ENCODE assay signal across 28 cellular contexts in the genomic region with DNA sequence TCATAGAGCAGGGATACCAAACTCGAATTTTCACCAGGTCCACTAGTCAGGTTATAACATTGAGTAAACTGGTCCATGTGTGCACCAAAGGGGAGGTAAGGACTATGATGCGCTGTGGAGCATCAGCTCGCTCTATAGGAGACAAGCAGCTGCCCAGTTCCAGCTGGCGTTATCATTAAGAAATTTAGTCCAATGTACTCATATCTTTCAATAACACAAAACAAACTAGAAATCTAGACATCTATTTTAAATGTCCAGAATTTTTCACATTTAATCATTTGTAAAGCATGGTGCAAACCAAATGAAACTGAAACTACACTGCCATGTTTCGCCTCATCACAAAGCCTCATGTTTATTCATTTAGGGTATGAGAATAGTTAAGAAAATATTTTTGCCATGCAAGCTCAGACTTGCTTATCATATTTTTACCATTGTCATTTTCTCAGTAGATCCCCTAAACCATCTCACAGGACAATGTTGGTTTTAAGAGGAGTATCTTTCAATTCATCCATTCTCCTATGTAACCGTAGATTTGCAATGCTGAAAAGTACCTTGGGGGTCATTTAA. TPM values are rescaled to one million over a fixed set of nuclear protein-coding genes. Genes with fewer than 3 reads are reported as not detected.
DNase-seq lines count a peak whose midpoint lies in the region; ATAC-seq, FAIRE-seq and TF ChIP-seq lines count a peak whose summit lies in the region.
"Had no signal": no experiment of that assay in that cellular context is flagged by ENCODE, and none has a peak within 500 bp of the region (broad histone marks: within the 10 kb centered on the region; RNA-seq: fewer than 3 reads in every experiment).

No MANE protein-coding gene starts in this region.

- ATAC-seq in HG02798 (IDR thresholded peaks at IDR 0.05; ENCODE audit: poor library complexity, unreplicated experiment): peak; percentile 48
- ATAC-seq in stimulated activated naive CD8-positive, alpha-beta T cell treated with anti-CD3 and anti-CD28 coated beads, Interleukin-15, amount 100 ng/mL, for 72 hours: no peak
- ATAC-seq in stimulated activated naive CD8-positive, alpha-beta T cell treated with anti-CD3 and anti-CD28 coated beads, Interleukin-15, Interleukin-2, amounts not matched to agents 100 U/mL and 50 U/mL, for 24 hours: no peak
- ATAC-seq in lower lobe of right lung: no peak
- ATAC-seq: K562; naive thymus-derived CD8-positive, alpha-beta T cell; right cardiac atrium had no signal

- H3K27me3 ChIP-seq in AG04450 (ENCODE audit: control insufficient read depth, insufficient read depth, low read length) (no peaks in the 10 kb centered on the region), brain microvascular endothelial cell (replicated peaks) (no peaks in the 10 kb centered on the region), keratinocyte (ENCODE audit: control insufficient read depth, extremely low read depth, insufficient read depth, low read length) (no peaks in the 10 kb centered on the region), lower lobe of right lung (ENCODE audit: low read depth) (no peaks in the 10 kb centered on the region)
- H3K27me3 ChIP-seq: BLaER1, pancreas had no signal

- peaks cover 7% of the 10 kb centered on the region for H3K4me1 Mint-ChIP-seq in stimulated activated naive CD8-positive, alpha-beta T cell treated with anti-CD3 and anti-CD28 coated beads, Interleukin-15, amount 100 ng/mL, for 72 hours
- H3K4me1 Mint-ChIP-seq: activated naive CD4-positive, alpha-beta T cell treated with anti-CD3 and anti-CD28 coated beads, Interleukin-2, amount 10 ng/mL, durations not matched to agents 7 days and 5 days; naive thymus-derived CD8-positive, alpha-beta T cell had no signal

- no peak for DNase-seq in AG04450 (ENCODE audit: low read depth, low spot score)
- DNase-seq in brain microvascular endothelial cell: no peak
- no peak for DNase-seq in keratinocyte (ENCODE audit: low read depth, low spot score)
- DNase-seq in stimulated activated naive CD8-positive, alpha-beta T cell treated with anti-CD3 and anti-CD28 coated beads, Interleukin-15, amount 100 ng/mL, for 72 hours: no peak
- DNase-seq in NCI-H146 (lab: John Stamatoyannopoulos, UW): no peak
- no peak for DNase-seq in stimulated activated naive CD8-positive, alpha-beta T cell treated with anti-CD3 and anti-CD28 coated beads, Interleukin-15, Interleukin-2, amounts not matched to agents 100 U/mL and 50 U/mL, for 24 hours
- DNase-seq in lower lobe of right lung: no peak
- DNase-seq: activated CD4-positive, alpha-beta T cell treated with anti-CD3 and anti-CD28 coated beads for 1 hour; activated CD8-positive, alpha-beta memory T cell treated with anti-CD3 and anti-CD28 coated beads for 24 hours; activated naive CD4-positive, alpha-beta T cell treated with anti-CD3 and anti-CD28 coated beads, Interleukin-2, amount 10 ng/mL, durations not matched to agents 7 days and 5 days; activated T-cell treated with anti-CD3 and anti-CD28 coated beads, Interleukin-2, amount 50 U/mL, for 4 hours; COR-L47; DND-41; glutamatergic neuron; GOT3; left cardiac atrium; naive thymus-derived CD8-positive, alpha-beta T cell; NCI-H1436 treated with DMSO at 0.1 percent for 48 hours; pancreas; right cardiac atrium; Right ventricle myocardium superior; stimulated activated CD8-positive, alpha-beta memory T cell treated with anti-CD3 and anti-CD28 coated beads, Interleukin-4, amount 100 ng/mL, for 48 hours; T-helper 1 cell had no signal

- no peaks in the 10 kb centered on the region for H3K9me1 ChIP-seq in keratinocyte (ENCODE audit: control insufficient read depth, extremely low read depth, insufficient read depth, low read length)

- no peaks in the 10 kb centered on the region for H3K79me2 ChIP-seq in keratinocyte (ENCODE audit: control insufficient read depth, insufficient read depth, low read length)

- no peak overlapping the region for H3K9ac ChIP-seq in keratinocyte (ENCODE audit: control insufficient read depth, extremely low read depth, insufficient read depth, low read length)
- H3K9ac ChIP-seq: BLaER1 had no signal

- H3K4me1 ChIP-seq in keratinocyte (ENCODE audit: control insufficient read depth, extremely low read depth, insufficient read depth, low read length) (peaks cover 42% of the 10 kb centered on the region), lower lobe of right lung (peaks cover 30% of the 10 kb centered on the region)
- H3K4me1 ChIP-seq: BLaER1, pancreas had no signal

- dilution Hi-C loops in keratinocyte (cut with MboI; ENCODE audit: extremely low pct_ligation_motif_present, low sequenced_read_pairs): no loop called here

- peak overlapping the region; percentile 95 for H3K4me2 ChIP-seq in keratinocyte (ENCODE audit: control insufficient read depth, extremely low read depth, insufficient read depth, low read depth, low read length)
- H3K4me2 ChIP-seq: BLaER1 had no signal

- H3K9me3 Mint-ChIP-seq in stimulated activated naive CD8-positive, alpha-beta T cell treated with anti-CD3 and anti-CD28 coated beads, Interleukin-15, amount 100 ng/mL, for 72 hours: no peaks in the 10 kb centered on the region
- H3K9me3 Mint-ChIP-seq: activated naive CD4-positive, alpha-beta T cell treated with anti-CD3 and anti-CD28 coated beads, Interleukin-2, amount 10 ng/mL, durations not matched to agents 7 days and 5 days; activated T-cell treated with anti-CD3 and anti-CD28 coated beads, Interleukin-2, amount 50 U/mL, for 4 hours had no signal

- no peak overlapping the region for H3K4me3 Mint-ChIP-seq in stimulated activated naive CD8-positive, alpha-beta T cell treated with anti-CD3 and anti-CD28 coated beads, Interleukin-15, amount 100 ng/mL, for 72 hours
- H3K4me3 Mint-ChIP-seq: activated naive CD4-positive, alpha-beta T cell treated with anti-CD3 and anti-CD28 coated beads, Interleukin-2, amount 10 ng/mL, durations not matched to agents 7 days and 5 days; activated T-cell treated with anti-CD3 and anti-CD28 coated beads, Interleukin-2, amount 50 U/mL, for 4 hours; naive thymus-derived CD8-positive, alpha-beta T cell had no signal

- H3K36me3 ChIP-seq in brain microvascular endothelial cell (replicated peaks) (no peaks in the 10 kb centered on the region), keratinocyte (ENCODE audit: control insufficient read depth in 2 of 2, extremely low read depth in 1 of 2, insufficient read depth in 2 of 2, low read length in 2 of 2) (no peaks in the 10 kb centered on the region), lower lobe of right lung (no peaks in the 10 kb centered on the region)
- H3K36me3 ChIP-seq: BLaER1, pancreas had no signal

- H3K4me3 ChIP-seq in AG04450 (ENCODE audit: low read depth, low read length) (no peak overlapping the region), brain microvascular endothelial cell (ENCODE audit: low read depth, low read length) (no peak overlapping the region), keratinocyte (ENCODE audit: control insufficient read depth in 2 of 3, extremely low read depth in 1 of 3, insufficient read depth in 2 of 3, low read depth in 1 of 3, low read length in 3 of 3) (peak overlapping the region in 1 of 3 experiments; percentile 24), lower lobe of right lung (no peak overlapping the region)
- H3K4me3 ChIP-seq: BLaER1, K562, pancreas had no signal

- peak overlapping the region; percentile 58 for H2AFZ ChIP-seq in keratinocyte (ENCODE audit: control insufficient read depth, low read length)

- peak overlapping the region; percentile 81 for H3K27ac ChIP-seq in AG04450 (ENCODE audit: low read depth, low read length)
- peak overlapping the region; percentile 93 for H3K27ac ChIP-seq in brain microvascular endothelial cell
- H3K27ac ChIP-seq in keratinocyte (ENCODE audit: control insufficient read depth, insufficient read depth, low read length): peak overlapping the region; percentile 95
- H3K27ac ChIP-seq in lower lobe of right lung: no peak overlapping the region
- H3K27ac ChIP-seq: BLaER1, pancreas had no signal

- CTCF ChIA-PET in AG04450 (lab: Charles Lee): interaction anchor here (0.5 to 1.2 kb wide), 2 partner anchors 23 to 533 kb away, joined by 4 read pairs; no protein-coding TSS in a partner anchor

- H3K9me3 ChIP-seq in AG04450 (ENCODE audit: control insufficient read depth, insufficient read depth, low read length): no peaks in the 10 kb centered on the region
- no peaks in the 10 kb centered on the region for H3K9me3 ChIP-seq in keratinocyte (ENCODE audit: control insufficient read depth, low read depth, low read length)
- H3K9me3 ChIP-seq in lower lobe of right lung: no peaks in the 10 kb centered on the region
- H3K9me3 ChIP-seq: BLaER1, pancreas had no signal

- H4K20me1 ChIP-seq in keratinocyte (ENCODE audit: control insufficient read depth, extremely low read depth, insufficient read depth, low read length): no peaks in the 10 kb centered on the region
- H4K20me1 ChIP-seq: BLaER1 had no signal

- in situ Hi-C loops in brain microvascular endothelial cell (cut with HindIII; ENCODE audit: low pct_ligation_motif_present, low sequenced_read_pairs): no loop called here

- POLR2A ChIA-PET in AG04450 (lab: Yijun Ruan, JAX): no interaction called here

- peak; percentile 34 for FAIRE-seq in keratinocyte (lab: Jason Lieb, UNC)
- FAIRE-seq: GM12891, K562, pancreas had no signal

- TF ChIP-seq CTCF in AG04450 (IDR thresholded peaks at IDR 0.05; ENCODE audit: low read depth, low read length) (no peak), brain microvascular endothelial cell (IDR thresholded peaks at IDR 0.05; ENCODE audit: low read depth, low read length, missing control alignments) (no peak), keratinocyte (optimal IDR thresholded peaks at IDR 0.05 in 1 of 3, IDR thresholded peaks at IDR 0.05 in 1 of 3, conservative IDR thresholded peaks at IDR 0.05 in 1 of 3; ENCODE audit: extremely low read depth in 1 of 3, insufficient read depth in 2 of 3, low read length in 3 of 3) (no peak), lower lobe of right lung (IDR thresholded peaks at IDR 0.05) (no peak)

- H3K27me3 Mint-ChIP-seq in stimulated activated naive CD8-positive, alpha-beta T cell treated with anti-CD3 and anti-CD28 coated beads, Interleukin-15, amount 100 ng/mL, for 72 hours: peaks cover 16% of the 10 kb centered on the region

- intact Hi-C loops in lower lobe of right lung (cut with DNase I): no loop called here

- H3K27ac Mint-ChIP-seq in stimulated activated naive CD8-positive, alpha-beta T cell treated with anti-CD3 and anti-CD28 coated beads, Interleukin-15, amount 100 ng/mL, for 72 hours: no peak overlapping the region
- H3K27ac Mint-ChIP-seq: activated naive CD4-positive, alpha-beta T cell treated with anti-CD3 and anti-CD28 coated beads, Interleukin-2, amount 10 ng/mL, durations not matched to agents 7 days and 5 days; naive thymus-derived CD8-positive, alpha-beta T cell had no signal

RNA-seq across cellular contexts. Expression of gene ZNF474, which starts 50.9 kb away (rescaled TPM):
- polyA plus RNA-seq in AG04450 (2011; rRNA removed) (0.37 TPM in 2 replicates), keratinocyte (0.05 to 0.08 TPM in 2 of 3 replicates, not detected in the other)
- polyA minus RNA-seq in AG04450 (2011; rRNA and poly(A)+ RNA removed): 0.55 and 0.56 TPM in 2 replicates
- polyA plus RNA-seq in keratinocyte (2011; ENCODE audit: low read depth): 0.59 TPM
- polyA plus RNA-seq in keratinocyte (2011; cell fraction: cytosol; rRNA removed): 0.04 and 0.15 TPM in 2 replicates
- polyA plus RNA-seq in keratinocyte (2011; cell fraction: nucleus; rRNA removed): 0.20 and 0.23 TPM in 2 replicates
- polyA plus RNA-seq in keratinocyte (2012; ENCODE audit: low replicate concordance): 0.13 TPM in 1 of 2 replicates, not detected in the other
- 0.46 TPM in 1 of 3 replicates, not detected in the others for polyA minus RNA-seq in keratinocyte
- not detected for polyA minus RNA-seq in keratinocyte (2011; cell fraction: cytosol; rRNA and poly(A)+ RNA removed)
- polyA minus RNA-seq in keratinocyte (2011; cell fraction: nucleus; rRNA and poly(A)+ RNA removed): not detected in 2 replicates
- 2.2 TPM for total RNA-seq in lower lobe of right lung
- total RNA-seq: A673, Right ventricle myocardium superior had no signal
- polyA plus RNA-seq: naive thymus-derived CD8-positive, alpha-beta T cell; right cardiac atrium had no signal
